9 cellular contexts compared by ENCODE assay signal in genomic region chr9:34123682-34124081, GRCh38. TPM values are rescaled to one million over a fixed set of nuclear protein-coding genes. Genes with fewer than 3 reads are reported as not detected.
DNase-seq lines count a peak whose midpoint lies in the region; TF ChIP-seq lines count a peak whose summit lies in the region.
"Had no signal": no experiment of that assay in that cellular context is flagged by ENCODE, and none has a peak within 500 bp of the region (broad histone marks: within the 10 kb centered on the region; RNA-seq: fewer than 3 reads in every experiment).

No MANE protein-coding gene starts in this region.

- H3K9ac ChIP-seq in duodenal mucosa (ENCODE audit: low read depth in 1 of 2, low read length in 2 of 2) = no peak overlapping the region

- H3K27ac ChIP-seq in duodenal mucosa (ENCODE audit: low read depth, low read length) (no peak overlapping the region), stomach (peak overlapping the region in 2 of 5 donors; percentile 91 to 96), ovary (no peak overlapping the region)
- H3K27ac ChIP-seq: epithelial cell of prostate had no signal

- no peaks in the 10 kb centered on the region for H3K27me3 Mint-ChIP-seq in activated naive CD4-positive, alpha-beta T cell treated with anti-CD3 and anti-CD28 coated beads for 36 hours (ENCODE audit: low read depth)

- peak; percentile 28 for DNase-seq in activated naive CD4-positive, alpha-beta T cell treated with anti-CD3 and anti-CD28 coated beads for 36 hours
- DNase-seq in activated naive CD4-positive, alpha-beta T cell (lab: John Stamatoyannopoulos, UW) = no peak
- DNase-seq in NOMO-1 (lab: John Stamatoyannopoulos, UW; ENCODE audit: unreplicated experiment in 2 of 2) (peak; percentile 99 to 100), stomach (peak; percentile 27), NCI-H2227 (lab: John Stamatoyannopoulos, UW; ENCODE audit: unreplicated experiment) (no peak), DMS153 treated with DMSO at 0.1 percent for 48 hours (lab: John Stamatoyannopoulos, UW; ENCODE audit: unreplicated experiment) (no peak), ovary (no peak)

- H3K36me3 Mint-ChIP-seq in activated naive CD4-positive, alpha-beta T cell treated with anti-CD3 and anti-CD28 coated beads for 36 hours (ENCODE audit: low read depth) = peaks cover 30% of the 10 kb centered on the region

- H3K9me3 Mint-ChIP-seq in activated naive CD4-positive, alpha-beta T cell treated with anti-CD3 and anti-CD28 coated beads for 36 hours = no peaks in the 10 kb centered on the region

- CTCF ChIA-PET in activated naive CD4-positive, alpha-beta T cell treated with anti-CD3 and anti-CD28 coated beads for 36 hours (lab: Charles Lee) = no interaction called here

- intact Hi-C loops in activated naive CD4-positive, alpha-beta T cell treated with anti-CD3 and anti-CD28 coated beads for 36 hours (cut with micrococcal nuclease) = loop anchor here (10.0 kb wide), 1 partner anchor 511 kb away; the partner anchor contains the start of gene SIGMAR1
- intact Hi-C loops in stomach (cut with DNase I; ENCODE audit: low total_unique reads) = no loop called here
- intact Hi-C loops in ovary (cut with DNase I) = no loop called here

- H3K9me3 ChIP-seq in duodenal mucosa (ENCODE audit: control insufficient read depth in 1 of 2, low read length in 2 of 2) = no peaks in the 10 kb centered on the region
- H3K9me3 ChIP-seq in stomach = no peaks in the 10 kb centered on the region
- no peaks in the 10 kb centered on the region for H3K9me3 ChIP-seq in ovary

- H3K27me3 ChIP-seq in duodenal mucosa (ENCODE audit: control insufficient read depth in 1 of 2, insufficient read depth in 2 of 2, low read length in 2 of 2) (no peaks in the 10 kb centered on the region), stomach (no peaks in the 10 kb centered on the region), ovary (no peaks in the 10 kb centered on the region)

- peak overlapping the region; percentile 44 for H3K27ac Mint-ChIP-seq in activated naive CD4-positive, alpha-beta T cell treated with anti-CD3 and anti-CD28 coated beads for 36 hours

- TF ChIP-seq EP300 in stomach (IDR thresholded peaks at IDR 0.05) (no peak), ovary (IDR thresholded peaks at IDR 0.05) (no peak)

- peaks cover 2 to 23% of the 10 kb centered on the region in 2 donors for H3K36me3 ChIP-seq in duodenal mucosa (ENCODE audit: control insufficient read depth in 1 of 2, insufficient read depth in 2 of 2, low read length in 2 of 2)
- peaks cover 9 to 45% (median 41%) of the 10 kb centered on the region in 4 donors for H3K36me3 ChIP-seq in stomach
- H3K36me3 ChIP-seq in ovary = no peaks in the 10 kb centered on the region

- peak overlapping the region; percentile 93 for H3K4me3 Mint-ChIP-seq in activated naive CD4-positive, alpha-beta T cell treated with anti-CD3 and anti-CD28 coated beads for 36 hours

- TF ChIP-seq CTCF in stomach (IDR thresholded peaks at IDR 0.05) (no peak), ovary (IDR thresholded peaks at IDR 0.05) (no peak)

- TF ChIP-seq POLR2A in stomach (IDR thresholded peaks at IDR 0.05) (no peak), ovary (IDR thresholded peaks at IDR 0.05) (no peak)

- H3K4me3 ChIP-seq in duodenal mucosa (ENCODE audit: low read depth in 1 of 2, low read length in 2 of 2) (peak overlapping the region; percentile 83 to 97), stomach (peak overlapping the region in 1 of 4 donors; percentile 6), ovary (no peak overlapping the region)

- H3K4me1 Mint-ChIP-seq in activated naive CD4-positive, alpha-beta T cell treated with anti-CD3 and anti-CD28 coated beads for 36 hours (ENCODE audit: low read depth) = peaks cover 40% of the 10 kb centered on the region

- WGBS in stomach, 5 donors = 50 to 55% (median 52%) methylated on average over 6 of the region's 6 CpGs
- 56 to 64% (median 59%) methylated on average over 6 of the region's 6 CpGs for WGBS in ovary, 3 donors

- H3K4me1 ChIP-seq in duodenal mucosa (ENCODE audit: control insufficient read depth in 1 of 2, insufficient read depth in 2 of 2, low read length in 2 of 2) = peaks cover 29 to 38% of the 10 kb centered on the region in 2 donors
- H3K4me1 ChIP-seq in stomach = peaks cover 27 to 62% (median 48%) of the 10 kb centered on the region in 4 donors
- peaks cover 12% of the 10 kb centered on the region for H3K4me1 ChIP-seq in ovary (ENCODE audit: insufficient read depth)

RNA-seq across cellular contexts. Expression of gene DCAF12, which starts 2.8 kb away (rescaled TPM):
- total RNA-seq in activated naive CD4-positive, alpha-beta T cell treated with anti-CD3 and anti-CD28 coated beads for 36 hours = 10 to 100 TPM; 34.0 to 37.0 TPM
- 10 to 100 TPM in 4 of 5 donors, 1 to 10 TPM in 1; 4.1 to 54.3 (median 29.1) TPM for total RNA-seq in stomach
- 10 to 100 TPM in 2 of 3 donors, 1 to 10 TPM in 1; 9.7 to 20.0 (median 19.6) TPM for polyA plus RNA-seq in stomach
- 10 to 100 TPM; 18.0 to 35.0 (median 24.8) TPM for total RNA-seq in ovary
- polyA plus RNA-seq in ovary = 10 to 100 TPM; 17.2 to 65.5 TPM

RNA-seq across cellular contexts. Expression of gene UBAP1, which starts 55.2 kb away (rescaled TPM):
- total RNA-seq in activated naive CD4-positive, alpha-beta T cell treated with anti-CD3 and anti-CD28 coated beads for 36 hours = 10 to 100 TPM; 29.9 to 31.7 TPM
- total RNA-seq in stomach = 10 to 100 TPM; 17.7 to 53.1 (median 34.9) TPM
- polyA plus RNA-seq in stomach = 10 to 100 TPM; 32.3 to 43.8 (median 33.2) TPM
- 10 to 100 TPM; 25.8 to 52.8 (median 44.8) TPM for total RNA-seq in ovary
- polyA plus RNA-seq in ovary = 10 to 100 TPM; 42.1 to 93.9 TPM

Comparison
In these comparisons a context has a peak if more than half of its experiments do, and no peak if none do; other contexts are left out.
1. DNase-seq: peak in activated naive CD4-positive, alpha-beta T cell treated with anti-CD3 and anti-CD28 coated beads for 36 hours (single experiment), NOMO-1 (2 of 2) and stomach (single experiment); none in activated naive CD4-positive, alpha-beta T cell (0 of 4), NCI-H2227 (single experiment), DMS153 treated with DMSO at 0.1 percent for 48 hours (single experiment) and ovary (0 of 5).